16 cellular contexts compared by ENCODE assay signal in genomic region chr6:125865015-125865414, GRCh38.
A peak's percentile ranks its signal among the peaks of the same experiment; 100 is the strongest.
DNase-seq lines count a peak whose midpoint lies in the region; ATAC-seq lines count a peak whose summit lies in the region.
"Had no signal": no experiment of that assay in that cellular context is flagged by ENCODE, and none has a peak within 500 bp of the region (broad histone marks: within the 10 kb centered on the region; RNA-seq: fewer than 3 reads in every experiment).

No MANE protein-coding gene starts in this region.

- H3K9me3 ChIP-seq in adipocyte (ENCODE audit: control insufficient read depth, low read length), result no peaks in the 10 kb centered on the region

- no peak for DNase-seq in adipocyte (ENCODE audit: low read depth)
- DNase-seq in cerebellar cortex (ENCODE audit: low spot score), result peak; percentile 61
- DNase-seq in fibroblast of gingiva (ENCODE audit: low read depth), result peak; percentile 24
- DNase-seq in hypothalamus (lab: John Stamatoyannopoulos, UW), result no peak
- DNase-seq in middle frontal gyrus (ENCODE audit: extremely low spot score, low spot score), result no peak
- DNase-seq: CD8-positive, alpha-beta T cell; COR-L47; DMS153; DMS79 treated with DMSO at 0.1 percent for 48 hours; EL; GDM1; HCEC 1CT; HFFc6 had no signal

- peaks cover 6% of the 10 kb centered on the region for H3K36me3 ChIP-seq in adipocyte (ENCODE audit: control insufficient read depth, insufficient read depth, low read length, severe bottlenecking)

- peak overlapping the region; percentile 7 for H3K4me3 ChIP-seq in adipocyte (ENCODE audit: low read length)

- peak overlapping the region; percentile 56 for H3K27ac ChIP-seq in temporal lobe (ENCODE audit: low read depth, low read length)
- H3K27ac ChIP-seq: HL-60 had no signal

- no peaks in the 10 kb centered on the region for H3K27me3 ChIP-seq in adipocyte (replicated peaks; ENCODE audit: control insufficient read depth, insufficient read depth, low read length)

- no peak overlapping the region for H3K9ac ChIP-seq in adipocyte (ENCODE audit: low read length)

- peaks cover 47% of the 10 kb centered on the region for H3K4me1 ChIP-seq in adipocyte (ENCODE audit: control insufficient read depth, insufficient read depth, low read length)

- no peak for ATAC-seq in GM18868 (IDR thresholded peaks at IDR 0.05; ENCODE audit: unreplicated experiment)
- ATAC-seq: CD8-positive, alpha-beta T cell had no signal

Comparison
In these comparisons a context has a peak if more than half of its experiments do, and no peak if none do; other contexts are left out.
1. DNase-seq: peak in cerebellar cortex (single experiment) and fibroblast of gingiva (single experiment); none in adipocyte (single experiment), hypothalamus (0 of 51) and middle frontal gyrus (single experiment).